In genomic region chr4:75344915-75345314, GRCh38 we compare ENCODE assay signal across 15 cellular contexts.
DNase-seq lines count a peak whose midpoint lies in the region; ATAC-seq and TF ChIP-seq lines count a peak whose summit lies in the region.
"Had no signal": no experiment of that assay in that cellular context is flagged by ENCODE, and none has a peak within 500 bp of the region (broad histone marks: within the 10 kb centered on the region; RNA-seq: fewer than 3 reads in every experiment).

No MANE protein-coding gene starts in this region.

- H2BK15ac ChIP-seq in mesendoderm (replicated peaks; ENCODE audit: low read depth) = no peak overlapping the region

- peaks cover 0 to 4% (median 0%) of the 10 kb centered on the region in 3 donors for H3K27me3 Mint-ChIP-seq in immature natural killer cell (ENCODE audit: low read depth in 3 of 3)
- H3K27me3 Mint-ChIP-seq: activated T-cell treated with anti-CD3 and anti-CD28 coated beads, Interleukin-2, amount 50 U/mL, for 24 hours had no signal

- no peak overlapping the region for H2AFZ ChIP-seq in smooth muscle cell (ENCODE audit: low read depth)
- H2AFZ ChIP-seq: GM23338 had no signal

- no peak overlapping the region for H3K18ac ChIP-seq in mesendoderm (ENCODE audit: low read length)

- 0 out of 3 replicates have a peak, but pooled peaks have one; percentile 50 for ATAC-seq in RWPE2 (ENCODE audit: low read depth)
- ATAC-seq: GM23338 had no signal

- H3K27ac Mint-ChIP-seq in immature natural killer cell = no peak overlapping the region
- H3K27ac Mint-ChIP-seq: activated T-cell treated with anti-CD3 and anti-CD28 coated beads, Interleukin-2, amount 50 U/mL, for 24 hours; GM23338 had no signal

- WGBS in smooth muscle cell (ENCODE audit: low lambda C conversion rate) = 21% methylated on average over 5 of the region's 5 CpGs
- WGBS in mesendoderm (ENCODE audit: extremely low coverage, insufficient coverage, low lambda C conversion rate) = no CpG with 5 or more reads among the region's 5 CpGs

- H3K4me1 ChIP-seq in RWPE2 (ENCODE audit: insufficient read depth, poor library complexity, severe bottlenecking) = no peaks in the 10 kb centered on the region
- H3K4me1 ChIP-seq in smooth muscle cell (ENCODE audit: low read depth) = no peaks in the 10 kb centered on the region
- H3K4me1 ChIP-seq in mesendoderm (ENCODE audit: control insufficient read depth, low read depth, low read length) = no peaks in the 10 kb centered on the region

- no peaks in the 10 kb centered on the region for H3K36me3 Mint-ChIP-seq in immature natural killer cell

- no peaks in the 10 kb centered on the region for H3K79me1 ChIP-seq in mesendoderm (ENCODE audit: low read length)

- no peak overlapping the region for H3K23ac ChIP-seq in mesendoderm (ENCODE audit: low read length)

- H3K27me3 ChIP-seq in RWPE2 (ENCODE audit: insufficient read depth, poor library complexity, severe bottlenecking) (peaks cover 5% of the 10 kb centered on the region), smooth muscle cell (ENCODE audit: low read depth) (no peaks in the 10 kb centered on the region), mesendoderm (ENCODE audit: insufficient read depth, low read length, poor library complexity) (no peaks in the 10 kb centered on the region)

- H4K20me1 ChIP-seq in smooth muscle cell (ENCODE audit: low read depth) = no peaks in the 10 kb centered on the region

- H3F3A ChIP-seq in smooth muscle cell (ENCODE audit: low read depth) = peaks cover 10% of the 10 kb centered on the region

- DNase-seq in H4 (ENCODE audit: low spot score) (peak; percentile 14), RWPE2 (ENCODE audit: low spot score) (no peak), fibroblast of mammary gland (ENCODE audit: low read depth) (peak; percentile 86), smooth muscle cell (lab: John Stamatoyannopoulos, UW; ENCODE audit: unreplicated experiment) (no peak), immature natural killer cell (no peak), mesendoderm (no peak)
- no peak for DNase-seq in activated CD4-positive, alpha-beta T cell treated with anti-CD3 and anti-CD28 coated beads, Interleukin-2, amount 50 U/mL, for 1 hour
- DNase-seq: activated CD4-positive, alpha-beta T cell treated with anti-CD3 and anti-CD28 coated beads for 48 hours; activated T-cell treated with anti-CD3 and anti-CD28 coated beads, Interleukin-2, amount 50 U/mL, for 24 hours; effector CD8-positive, alpha-beta T cell; GDM1; NCI-H1417; NCI-H510A treated with DMSO at 0.1 percent for 48 hours; stimulated activated CD4-positive, alpha-beta T cell treated with anti-CD3 and anti-CD28 coated beads, Interleukin-4, amount 100 ng/mL, for 24 hours had no signal

- H3K4me3 ChIP-seq in RWPE2 (ENCODE audit: severe bottlenecking) (no peak overlapping the region), fibroblast of mammary gland (ENCODE audit: control insufficient read depth, low read depth, low read length) (no peak overlapping the region), smooth muscle cell (no peak overlapping the region), mesendoderm (ENCODE audit: low read length) (no peak overlapping the region)
- H3K4me3 ChIP-seq: GM23338 had no signal

- H4K5ac ChIP-seq in mesendoderm (ENCODE audit: low read length) = no peak overlapping the region

- H3K27ac ChIP-seq in RWPE2 (ENCODE audit: poor library complexity, severe bottlenecking) (no peak overlapping the region), smooth muscle cell (ENCODE audit: low read depth) (peak overlapping the region; percentile 89), mesendoderm (ENCODE audit: low read depth, low read length) (no peak overlapping the region)

- no peak overlapping the region for H4K8ac ChIP-seq in mesendoderm (ENCODE audit: low read depth, low read length)

- peak overlapping the region; percentile 61 for H3K9ac ChIP-seq in smooth muscle cell (ENCODE audit: low read depth)
- no peak overlapping the region for H3K9ac ChIP-seq in mesendoderm (ENCODE audit: low read length)

- H3K36me3 ChIP-seq in RWPE2 (ENCODE audit: low read depth) (no peaks in the 10 kb centered on the region), smooth muscle cell (ENCODE audit: low read depth) (no peaks in the 10 kb centered on the region), mesendoderm (ENCODE audit: control insufficient read depth, insufficient read depth, low read length) (no peaks in the 10 kb centered on the region)

- H3K79me2 ChIP-seq in smooth muscle cell (ENCODE audit: low read depth) = no peaks in the 10 kb centered on the region
- H3K79me2 ChIP-seq in mesendoderm (ENCODE audit: control insufficient read depth, insufficient read depth, low read length) = no peaks in the 10 kb centered on the region

- H3K4me3 Mint-ChIP-seq in immature natural killer cell = no peak overlapping the region
- H3K4me3 Mint-ChIP-seq: activated T-cell treated with anti-CD3 and anti-CD28 coated beads, Interleukin-2, amount 50 U/mL, for 24 hours; GM23338 had no signal

- no peaks in the 10 kb centered on the region for H3K9me3 ChIP-seq in RWPE2 (ENCODE audit: severe bottlenecking)
- no peaks in the 10 kb centered on the region for H3K9me3 ChIP-seq in smooth muscle cell (replicated peaks; ENCODE audit: low read depth)

- peaks cover 0 to 10% (median under 1%) of the 10 kb centered on the region in 6 donors for H3K9me3 Mint-ChIP-seq in immature natural killer cell
- H3K9me3 Mint-ChIP-seq: activated T-cell treated with anti-CD3 and anti-CD28 coated beads, Interleukin-2, amount 50 U/mL, for 24 hours; GM23338 had no signal

- H3K4me2 ChIP-seq in smooth muscle cell = peak overlapping the region; percentile 66
- no peak overlapping the region for H3K4me2 ChIP-seq in mesendoderm (ENCODE audit: low read length)
- H3K4me2 ChIP-seq: GM23338 had no signal

- no peak overlapping the region for H3K4ac ChIP-seq in mesendoderm (ENCODE audit: low read depth, low read length)

- H3K56ac ChIP-seq in mesendoderm (ENCODE audit: low read length) = no peak overlapping the region

- H2BK120ac ChIP-seq in mesendoderm (ENCODE audit: low read depth, low read length) = no peak overlapping the region

- no peak overlapping the region for H2AK5ac ChIP-seq in mesendoderm (ENCODE audit: low read length)

- TF ChIP-seq CTCF in RWPE2 (IDR thresholded peaks at IDR 0.05; ENCODE audit: poor library complexity, severe bottlenecking) (no peak), fibroblast of mammary gland (conservative IDR thresholded peaks at IDR 0.05; ENCODE audit: control insufficient read depth, insufficient read depth, low read depth, low read length) (no peak), smooth muscle cell (IDR thresholded peaks at IDR 0.05; ENCODE audit: borderline replicate concordance, insufficient read depth, poor library complexity, severe bottlenecking) (no peak)

- no peak overlapping the region for H2BK5ac ChIP-seq in mesendoderm (ENCODE audit: low read length)

- H3K4me1 Mint-ChIP-seq in immature natural killer cell = no peaks in the 10 kb centered on the region
- H3K4me1 Mint-ChIP-seq: GM23338 had no signal

Comparison
In these comparisons a context has a peak if more than half of its experiments do, and no peak if none do; other contexts are left out.
1. DNase-seq: peak in H4 (single experiment) and fibroblast of mammary gland (single experiment); none in RWPE2 (single experiment), smooth muscle cell (single experiment), immature natural killer cell (0 of 3), activated CD4-positive, alpha-beta T cell treated with anti-CD3 and anti-CD28 coated beads, Interleukin-2, amount 50 U/mL, for 1 hour (single experiment) and mesendoderm (single experiment).